In the genomic region with DNA sequence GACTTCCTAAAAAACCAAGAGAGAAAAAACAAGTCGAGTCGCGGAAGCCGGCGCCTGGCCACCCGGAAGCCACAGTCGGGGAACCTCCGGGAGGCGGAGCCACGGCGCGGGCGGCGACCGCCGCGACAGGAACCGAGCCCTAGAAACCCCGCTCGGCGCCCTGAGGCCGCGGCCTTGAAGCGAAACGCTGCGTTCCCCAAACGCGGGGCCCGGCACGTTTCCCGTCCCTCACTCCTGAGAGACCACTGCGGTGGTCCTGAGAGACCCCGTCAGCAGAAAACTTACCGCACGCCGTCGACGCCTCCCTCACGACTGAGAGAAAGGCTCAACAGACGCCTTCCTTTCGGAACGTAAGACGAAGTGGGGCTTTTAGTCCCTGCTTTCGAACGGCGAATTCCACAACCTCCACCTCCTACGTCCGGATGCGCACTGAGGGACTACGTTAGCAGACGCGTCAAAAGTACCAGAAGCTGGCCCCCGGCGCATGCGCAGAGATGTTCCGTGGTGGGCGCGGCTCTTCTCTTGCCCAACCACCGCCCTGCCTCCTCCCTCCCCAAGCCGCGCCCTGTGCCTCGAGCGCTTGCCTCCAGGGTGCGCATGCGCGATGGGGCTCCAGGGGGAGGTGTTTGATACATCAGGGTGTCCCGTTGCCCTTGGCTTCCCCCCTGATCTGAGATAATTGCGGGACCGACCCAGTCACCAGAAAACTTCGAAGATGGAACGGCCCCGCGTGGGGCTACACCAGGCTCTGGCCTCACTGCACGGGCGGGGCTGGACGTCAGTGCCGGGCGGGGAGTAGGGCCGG, we compare ENCODE assay signal across 1 cellular context.
TF ChIP-seq lines count a peak whose summit lies in the region.

A gene with protein sequence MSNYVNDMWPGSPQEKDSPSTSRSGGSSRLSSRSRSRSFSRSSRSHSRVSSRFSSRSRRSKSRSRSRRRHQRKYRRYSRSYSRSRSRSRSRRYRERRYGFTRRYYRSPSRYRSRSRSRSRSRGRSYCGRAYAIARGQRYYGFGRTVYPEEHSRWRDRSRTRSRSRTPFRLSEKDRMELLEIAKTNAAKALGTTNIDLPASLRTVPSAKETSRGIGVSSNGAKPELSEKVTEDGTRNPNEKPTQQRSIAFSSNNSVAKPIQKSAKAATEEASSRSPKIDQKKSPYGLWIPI (minus strand): TSS at position 431 of the 805 bp plus-strand sequence. CDS start 491 bp downstream, outside the sequence.

TF ChIP-seq in HepG2, 621 proteins besides CTCF, POLR2A, EP300 and RAD21 (continued from another document and continues in another):
- TF ChIP-seq, protein P1, sequence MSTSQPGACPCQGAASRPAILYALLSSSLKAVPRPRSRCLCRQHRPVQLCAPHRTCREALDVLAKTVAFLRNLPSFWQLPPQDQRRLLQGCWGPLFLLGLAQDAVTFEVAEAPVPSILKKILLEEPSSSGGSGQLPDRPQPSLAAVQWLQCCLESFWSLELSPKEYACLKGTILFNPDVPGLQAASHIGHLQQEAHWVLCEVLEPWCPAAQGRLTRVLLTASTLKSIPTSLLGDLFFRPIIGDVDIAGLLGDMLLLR (CRISPR knock-in tag; IDR thresholded peaks at IDR 0.05), result no peak
- TF ChIP-seq ZNF484 (CRISPR knock-in tag; IDR thresholded peaks at IDR 0.05; ENCODE audit: borderline replicate concordance, low read depth) (no peak), GZF1 (CRISPR knock-in tag; IDR thresholded peaks at IDR 0.05) (no peak), HNF4G (IDR thresholded peaks at IDR 0.05; ENCODE audit: borderline replicate concordance, low read depth, low read length) (no peak), HNF4G (CRISPR knock-in tag; IDR thresholded peaks at IDR 0.05; ENCODE audit: borderline replicate concordance, low read depth) (0 out of 2 replicates have a peak, but pooled peaks have one; percentile 43), KDM1A (CRISPR knock-in tag; IDR thresholded peaks at IDR 0.05) (no peak), ZNF263 (CRISPR knock-in tag; IDR thresholded peaks at IDR 0.05) (no peak; the same call in 1 of the 2 replicates), ZKSCAN5 (CRISPR knock-in tag; IDR thresholded peaks at IDR 0.05) (no peak), ZNF7 (CRISPR knock-in tag; IDR thresholded peaks at IDR 0.05) (no peak), NBN (conservative IDR thresholded peaks at IDR 0.05) (no peak), MEIS1 (CRISPR knock-in tag; IDR thresholded peaks at IDR 0.05; ENCODE audit: borderline replicate concordance) (no peak), TOPORS (CRISPR knock-in tag; IDR thresholded peaks at IDR 0.05) (no peak), ZNF776 (CRISPR knock-in tag; IDR thresholded peaks at IDR 0.05) (peak; percentile 77), ZNF83 (CRISPR knock-in tag; IDR thresholded peaks at IDR 0.05; ENCODE audit: borderline replicate concordance) (no peak), CCAR2 (optimal IDR thresholded peaks at IDR 0.05; ENCODE audit: low read depth, low read length) (no peak), JARID2 (CRISPR knock-in tag; IDR thresholded peaks at IDR 0.05; ENCODE audit: insufficient replicate concordance) (peak; percentile 80), ZEB1 (IDR thresholded peaks at IDR 0.05; ENCODE audit: insufficient replicate concordance, low read depth) (no peak), GPN1 (CRISPR knock-in tag; IDR thresholded peaks at IDR 0.05; ENCODE audit: borderline replicate concordance) (peak; percentile 70; the same call in 1 of the 2 replicates), NCOA2 (CRISPR knock-in tag; IDR thresholded peaks at IDR 0.05) (peak; percentile 31; the same call in 1 of the 2 replicates), POGZ (CRISPR knock-in tag; IDR thresholded peaks at IDR 0.05) (peak; percentile 56), ZNF235 (CRISPR knock-in tag; IDR thresholded peaks at IDR 0.05; ENCODE audit: borderline replicate concordance) (no peak), ZNF282 (IDR thresholded peaks at IDR 0.05; ENCODE audit: partially characterized antibody) (no peak), CREM (IDR thresholded peaks at IDR 0.05) (peak; percentile 75), CREM (CRISPR knock-in tag; IDR thresholded peaks at IDR 0.05) (0 out of 2 replicates have a peak, but pooled peaks have one; percentile 12), KLF15 (CRISPR knock-in tag; IDR thresholded peaks at IDR 0.05; ENCODE audit: borderline replicate concordance) (peak; percentile 33; the same call in 1 of the 2 replicates), ZNF569 (CRISPR knock-in tag; IDR thresholded peaks at IDR 0.05; ENCODE audit: borderline replicate concordance) (no peak), ZSCAN29 (CRISPR knock-in tag; conservative IDR thresholded peaks at IDR 0.05) (peak; percentile 41; the same call in 1 of the 2 replicates), HMG20B (CRISPR knock-in tag; conservative IDR thresholded peaks at IDR 0.05) (peak; percentile 32; the same call in 1 of the 2 replicates)
- TF ChIP-seq, protein P2, sequence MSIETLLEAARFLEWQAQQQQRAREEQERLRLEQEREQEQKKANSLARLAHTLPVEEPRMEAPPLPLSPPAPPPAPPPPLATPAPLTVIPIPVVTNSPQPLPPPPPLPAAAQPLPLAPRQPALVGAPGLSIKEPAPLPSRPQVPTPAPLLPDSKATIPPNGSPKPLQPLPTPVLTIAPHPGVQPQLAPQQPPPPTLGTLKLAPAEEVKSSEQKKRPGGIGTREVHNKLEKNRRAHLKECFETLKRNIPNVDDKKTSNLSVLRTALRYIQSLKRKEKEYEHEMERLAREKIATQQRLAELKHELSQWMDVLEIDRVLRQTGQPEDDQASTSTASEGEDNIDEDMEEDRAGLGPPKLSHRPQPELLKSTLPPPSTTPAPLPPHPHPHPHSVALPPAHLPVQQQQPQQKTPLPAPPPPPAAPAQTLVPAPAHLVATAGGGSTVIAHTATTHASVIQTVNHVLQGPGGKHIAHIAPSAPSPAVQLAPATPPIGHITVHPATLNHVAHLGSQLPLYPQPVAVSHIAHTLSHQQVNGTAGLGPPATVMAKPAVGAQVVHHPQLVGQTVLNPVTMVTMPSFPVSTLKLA (IDR thresholded peaks at IDR 0.05), result peak; percentile 70
- TF ChIP-seq, protein P3, sequence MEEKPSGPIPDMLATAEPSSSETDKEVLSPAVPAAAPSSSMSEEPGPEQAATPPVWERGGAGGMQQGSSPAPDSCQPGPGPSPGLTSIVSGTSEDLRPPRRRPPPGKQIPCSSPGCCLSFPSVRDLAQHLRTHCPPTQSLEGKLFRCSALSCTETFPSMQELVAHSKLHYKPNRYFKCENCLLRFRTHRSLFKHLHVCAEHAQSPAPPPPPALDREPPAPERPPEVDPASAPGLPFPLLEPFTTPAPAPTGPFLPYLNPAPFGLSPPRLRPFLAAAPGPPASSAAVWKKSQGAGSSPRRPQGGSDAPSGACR (CRISPR knock-in tag; IDR thresholded peaks at IDR 0.05), result peak; percentile 70; the same call in 1 of the 2 replicates
- TF ChIP-seq, protein P4, sequence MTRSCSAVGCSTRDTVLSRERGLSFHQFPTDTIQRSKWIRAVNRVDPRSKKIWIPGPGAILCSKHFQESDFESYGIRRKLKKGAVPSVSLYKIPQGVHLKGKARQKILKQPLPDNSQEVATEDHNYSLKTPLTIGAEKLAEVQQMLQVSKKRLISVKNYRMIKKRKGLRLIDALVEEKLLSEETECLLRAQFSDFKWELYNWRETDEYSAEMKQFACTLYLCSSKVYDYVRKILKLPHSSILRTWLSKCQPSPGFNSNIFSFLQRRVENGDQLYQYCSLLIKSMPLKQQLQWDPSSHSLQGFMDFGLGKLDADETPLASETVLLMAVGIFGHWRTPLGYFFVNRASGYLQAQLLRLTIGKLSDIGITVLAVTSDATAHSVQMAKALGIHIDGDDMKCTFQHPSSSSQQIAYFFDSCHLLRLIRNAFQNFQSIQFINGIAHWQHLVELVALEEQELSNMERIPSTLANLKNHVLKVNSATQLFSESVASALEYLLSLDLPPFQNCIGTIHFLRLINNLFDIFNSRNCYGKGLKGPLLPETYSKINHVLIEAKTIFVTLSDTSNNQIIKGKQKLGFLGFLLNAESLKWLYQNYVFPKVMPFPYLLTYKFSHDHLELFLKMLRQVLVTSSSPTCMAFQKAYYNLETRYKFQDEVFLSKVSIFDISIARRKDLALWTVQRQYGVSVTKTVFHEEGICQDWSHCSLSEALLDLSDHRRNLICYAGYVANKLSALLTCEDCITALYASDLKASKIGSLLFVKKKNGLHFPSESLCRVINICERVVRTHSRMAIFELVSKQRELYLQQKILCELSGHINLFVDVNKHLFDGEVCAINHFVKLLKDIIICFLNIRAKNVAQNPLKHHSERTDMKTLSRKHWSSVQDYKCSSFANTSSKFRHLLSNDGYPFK (CRISPR knock-in tag; IDR thresholded peaks at IDR 0.05; ENCODE audit: borderline replicate concordance), result peak; percentile 32
- TF ChIP-seq, protein P5, sequence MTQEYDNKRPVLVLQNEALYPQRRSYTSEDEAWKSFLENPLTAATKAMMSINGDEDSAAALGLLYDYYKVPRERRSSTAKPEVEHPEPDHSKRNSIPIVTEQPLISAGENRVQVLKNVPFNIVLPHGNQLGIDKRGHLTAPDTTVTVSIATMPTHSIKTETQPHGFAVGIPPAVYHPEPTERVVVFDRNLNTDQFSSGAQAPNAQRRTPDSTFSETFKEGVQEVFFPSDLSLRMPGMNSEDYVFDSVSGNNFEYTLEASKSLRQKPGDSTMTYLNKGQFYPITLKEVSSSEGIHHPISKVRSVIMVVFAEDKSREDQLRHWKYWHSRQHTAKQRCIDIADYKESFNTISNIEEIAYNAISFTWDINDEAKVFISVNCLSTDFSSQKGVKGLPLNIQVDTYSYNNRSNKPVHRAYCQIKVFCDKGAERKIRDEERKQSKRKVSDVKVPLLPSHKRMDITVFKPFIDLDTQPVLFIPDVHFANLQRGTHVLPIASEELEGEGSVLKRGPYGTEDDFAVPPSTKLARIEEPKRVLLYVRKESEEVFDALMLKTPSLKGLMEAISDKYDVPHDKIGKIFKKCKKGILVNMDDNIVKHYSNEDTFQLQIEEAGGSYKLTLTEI (CRISPR knock-in tag; conservative IDR thresholded peaks at IDR 0.05), result no peak
- TF ChIP-seq, protein P6, sequence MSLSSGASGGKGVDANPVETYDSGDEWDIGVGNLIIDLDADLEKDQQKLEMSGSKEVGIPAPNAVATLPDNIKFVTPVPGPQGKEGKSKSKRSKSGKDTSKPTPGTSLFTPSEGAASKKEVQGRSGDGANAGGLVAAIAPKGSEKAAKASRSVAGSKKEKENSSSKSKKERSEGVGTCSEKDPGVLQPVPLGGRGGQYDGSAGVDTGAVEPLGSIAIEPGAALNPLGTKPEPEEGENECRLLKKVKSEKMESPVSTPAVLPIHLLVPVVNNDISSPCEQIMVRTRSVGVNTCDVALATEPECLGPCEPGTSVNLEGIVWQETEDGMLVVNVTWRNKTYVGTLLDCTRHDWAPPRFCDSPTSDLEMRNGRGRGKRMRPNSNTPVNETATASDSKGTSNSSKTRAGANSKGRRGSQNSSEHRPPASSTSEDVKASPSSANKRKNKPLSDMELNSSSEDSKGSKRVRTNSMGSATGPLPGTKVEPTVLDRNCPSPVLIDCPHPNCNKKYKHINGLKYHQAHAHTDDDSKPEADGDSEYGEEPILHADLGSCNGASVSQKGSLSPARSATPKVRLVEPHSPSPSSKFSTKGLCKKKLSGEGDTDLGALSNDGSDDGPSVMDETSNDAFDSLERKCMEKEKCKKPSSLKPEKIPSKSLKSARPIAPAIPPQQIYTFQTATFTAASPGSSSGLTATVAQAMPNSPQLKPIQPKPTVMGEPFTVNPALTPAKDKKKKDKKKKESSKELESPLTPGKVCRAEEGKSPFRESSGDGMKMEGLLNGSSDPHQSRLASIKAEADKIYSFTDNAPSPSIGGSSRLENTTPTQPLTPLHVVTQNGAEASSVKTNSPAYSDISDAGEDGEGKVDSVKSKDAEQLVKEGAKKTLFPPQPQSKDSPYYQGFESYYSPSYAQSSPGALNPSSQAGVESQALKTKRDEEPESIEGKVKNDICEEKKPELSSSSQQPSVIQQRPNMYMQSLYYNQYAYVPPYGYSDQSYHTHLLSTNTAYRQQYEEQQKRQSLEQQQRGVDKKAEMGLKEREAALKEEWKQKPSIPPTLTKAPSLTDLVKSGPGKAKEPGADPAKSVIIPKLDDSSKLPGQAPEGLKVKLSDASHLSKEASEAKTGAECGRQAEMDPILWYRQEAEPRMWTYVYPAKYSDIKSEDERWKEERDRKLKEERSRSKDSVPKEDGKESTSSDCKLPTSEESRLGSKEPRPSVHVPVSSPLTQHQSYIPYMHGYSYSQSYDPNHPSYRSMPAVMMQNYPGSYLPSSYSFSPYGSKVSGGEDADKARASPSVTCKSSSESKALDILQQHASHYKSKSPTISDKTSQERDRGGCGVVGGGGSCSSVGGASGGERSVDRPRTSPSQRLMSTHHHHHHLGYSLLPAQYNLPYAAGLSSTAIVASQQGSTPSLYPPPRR (CRISPR knock-in tag; IDR thresholded peaks at IDR 0.05; ENCODE audit: borderline replicate concordance), result 0 out of 2 replicates have a peak, but pooled peaks have one; percentile 11
- TF ChIP-seq, protein P7, sequence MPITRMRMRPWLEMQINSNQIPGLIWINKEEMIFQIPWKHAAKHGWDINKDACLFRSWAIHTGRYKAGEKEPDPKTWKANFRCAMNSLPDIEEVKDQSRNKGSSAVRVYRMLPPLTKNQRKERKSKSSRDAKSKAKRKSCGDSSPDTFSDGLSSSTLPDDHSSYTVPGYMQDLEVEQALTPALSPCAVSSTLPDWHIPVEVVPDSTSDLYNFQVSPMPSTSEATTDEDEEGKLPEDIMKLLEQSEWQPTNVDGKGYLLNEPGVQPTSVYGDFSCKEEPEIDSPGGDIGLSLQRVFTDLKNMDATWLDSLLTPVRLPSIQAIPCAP (CRISPR knock-in tag; IDR thresholded peaks at IDR 0.05; ENCODE audit: low read depth), result no peak
- TF ChIP-seq, protein P8, sequence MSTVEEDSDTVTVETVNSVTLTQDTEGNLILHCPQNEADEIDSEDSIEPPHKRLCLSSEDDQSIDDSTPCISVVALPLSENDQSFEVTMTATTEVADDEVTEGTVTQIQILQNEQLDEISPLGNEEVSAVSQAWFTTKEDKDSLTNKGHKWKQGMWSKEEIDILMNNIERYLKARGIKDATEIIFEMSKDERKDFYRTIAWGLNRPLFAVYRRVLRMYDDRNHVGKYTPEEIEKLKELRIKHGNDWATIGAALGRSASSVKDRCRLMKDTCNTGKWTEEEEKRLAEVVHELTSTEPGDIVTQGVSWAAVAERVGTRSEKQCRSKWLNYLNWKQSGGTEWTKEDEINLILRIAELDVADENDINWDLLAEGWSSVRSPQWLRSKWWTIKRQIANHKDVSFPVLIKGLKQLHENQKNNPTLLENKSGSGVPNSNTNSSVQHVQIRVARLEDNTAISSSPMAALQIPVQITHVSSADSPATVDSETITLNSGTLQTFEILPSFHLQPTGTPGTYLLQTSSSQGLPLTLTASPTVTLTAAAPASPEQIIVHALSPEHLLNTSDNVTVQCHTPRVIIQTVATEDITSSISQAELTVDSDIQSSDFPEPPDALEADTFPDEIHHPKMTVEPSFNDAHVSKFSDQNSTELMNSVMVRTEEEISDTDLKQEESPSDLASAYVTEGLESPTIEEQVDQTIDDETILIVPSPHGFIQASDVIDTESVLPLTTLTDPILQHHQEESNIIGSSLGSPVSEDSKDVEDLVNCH (CRISPR knock-in tag; IDR thresholded peaks at IDR 0.05), result no peak
